ENCODE assay signal across 1 cellular context in genomic region chr7:131111081-131111576, GRCh38.
TF ChIP-seq lines count a peak whose summit lies in the region.

No MANE protein-coding gene starts in this region.

TF ChIP-seq in SK-N-SH, 30 proteins besides CTCF, POLR2A, EP300 and RAD21 (continued from another document):
- no peak for TF ChIP-seq USF2 (IDR thresholded peaks at IDR 0.05; ENCODE audit: borderline replicate concordance, low read depth, low read length)
